ENCODE assay signal across 20 cellular contexts in genomic region chr21:38300180-38300579, GRCh38. TPM values are rescaled to one million over a fixed set of nuclear protein-coding genes. Genes with fewer than 3 reads are reported as not detected.
A peak's percentile ranks its signal among the peaks of the same experiment; 100 is the strongest.
DNase-seq lines count a peak whose midpoint lies in the region; ATAC-seq and TF ChIP-seq lines count a peak whose summit lies in the region.
"Had no signal": no experiment of that assay in that cellular context is flagged by ENCODE, and none has a peak within 500 bp of the region (broad histone marks: within the 10 kb centered on the region; RNA-seq: fewer than 3 reads in every experiment).

No MANE protein-coding gene starts in this region.

- DNase-seq in activated naive CD4-positive, alpha-beta T cell treated with anti-CD3 and anti-CD28 coated beads, Interleukin-2, amount 50 U/mL, for 16 hours: no peak
- DNase-seq in T-cell: peak in 1 of 34 experiments; percentile 6
- peak; percentile 49 for DNase-seq in fibroblast of villous mesenchyme (ENCODE audit: low read depth)
- no peak for DNase-seq in omental fat pad (ENCODE audit: low spot score)
- no peak for DNase-seq in NCI-H146 (lab: John Stamatoyannopoulos, UW)
- DNase-seq: AML-193; caudate nucleus; DMS 273 treated with DMSO at 0.1 percent for 48 hours; effector CD8-positive, alpha-beta T cell; GF-D8; hippocampal formation; NCI-H187 treated with DMSO at 0.1 percent for 48 hours; NCI-H446 treated with DMSO at 0.1 percent for 48 hours; nucleus accumbens; sigmoid colon; stimulated activated CD4-positive, alpha-beta T cell treated with anti-CD3 and anti-CD28 coated beads, Interleukin-4, amount 100 ng/mL, for 1 hour had no signal

- H3K27ac Mint-ChIP-seq in activated naive CD4-positive, alpha-beta T cell treated with anti-CD3 and anti-CD28 coated beads, Interleukin-2, amount 50 U/mL, for 24 hours: no peak overlapping the region
- H3K27ac Mint-ChIP-seq in T-cell: peak overlapping the region; percentile 84

- TF ChIP-seq CTCF in fibroblast of villous mesenchyme (IDR thresholded peaks at IDR 0.05; ENCODE audit: insufficient read depth, low read depth, low read length): no peak
- TF ChIP-seq CTCF in omental fat pad (IDR thresholded peaks at IDR 0.05): no peak

- H3K9me3 Mint-ChIP-seq in activated naive CD4-positive, alpha-beta T cell treated with anti-CD3 and anti-CD28 coated beads, Interleukin-2, amount 50 U/mL, for 24 hours: no peaks in the 10 kb centered on the region
- no peaks in the 10 kb centered on the region for H3K9me3 Mint-ChIP-seq in T-cell

- POLR2A ChIA-PET in T-cell (lab: Charles Lee): interaction anchor here in 1 of 2 donors (0.6 kb wide), 1 partner anchor 17 kb away, joined by 6 read pairs; no protein-coding TSS in a partner anchor

- H3K36me3 Mint-ChIP-seq in activated naive CD4-positive, alpha-beta T cell treated with anti-CD3 and anti-CD28 coated beads, Interleukin-2, amount 50 U/mL, for 24 hours: no peaks in the 10 kb centered on the region
- H3K36me3 Mint-ChIP-seq in T-cell: no peaks in the 10 kb centered on the region

- no peak overlapping the region for H3K4me3 ChIP-seq in fibroblast of villous mesenchyme (ENCODE audit: low read depth, low read length)
- H3K4me3 ChIP-seq in skin epidermis: no peak overlapping the region
- H3K4me3 ChIP-seq: sigmoid colon had no signal

- CTCF ChIA-PET in T-cell (lab: Charles Lee): no interaction called here

- ATAC-seq in T-cell (replicated peaks in 1 of 4) (peak in 3 of 4 experiments; percentile 26 to 61 (median 36)), SK-N-SH treated with all-trans-retinoic acid at 6 μM for 48 hours (no peak), omental fat pad (ENCODE audit: low FRiP score) (no peak)

- peak overlapping the region in 13 of 21 experiments; percentile 2 to 80 (median 49) for H3K27ac ChIP-seq in skin epidermis
- H3K27ac ChIP-seq: sigmoid colon, VCaP had no signal

- H3K4me3 Mint-ChIP-seq in activated naive CD4-positive, alpha-beta T cell treated with anti-CD3 and anti-CD28 coated beads, Interleukin-2, amount 50 U/mL, for 24 hours: peak overlapping the region; percentile 71
- peak overlapping the region; percentile 34 to 74 (median 50) for H3K4me3 Mint-ChIP-seq in T-cell

- peaks cover 65% of the 10 kb centered on the region for H3K4me1 Mint-ChIP-seq in activated naive CD4-positive, alpha-beta T cell treated with anti-CD3 and anti-CD28 coated beads, Interleukin-2, amount 50 U/mL, for 24 hours
- H3K4me1 Mint-ChIP-seq in T-cell: peaks cover 46 to 48% (median 46%) of the 10 kb centered on the region in 3 donors

- H3K27me3 Mint-ChIP-seq in activated naive CD4-positive, alpha-beta T cell treated with anti-CD3 and anti-CD28 coated beads, Interleukin-2, amount 50 U/mL, for 24 hours: no peaks in the 10 kb centered on the region
- H3K27me3 Mint-ChIP-seq in T-cell: peaks cover 0 to 10% of the 10 kb centered on the region in 2 donors

TF ChIP-seq in SK-N-SH treated with all-trans-retinoic acid at 6 μM for 48 hours, 23 proteins besides CTCF, POLR2A, EP300 and RAD21 (continues in another document):
- TF ChIP-seq TCF4 (CRISPR knock-in tag; IDR thresholded peaks at IDR 0.05; ENCODE audit: borderline replicate concordance) (no peak), BACH2 (CRISPR knock-in tag; IDR thresholded peaks at IDR 0.05; ENCODE audit: borderline replicate concordance) (no peak), TOX (CRISPR knock-in tag; IDR thresholded peaks at IDR 0.05; ENCODE audit: borderline replicate concordance) (no peak), ZFP30 (CRISPR knock-in tag; IDR thresholded peaks at IDR 0.05) (no peak), PPARA (CRISPR knock-in tag; IDR thresholded peaks at IDR 0.05; ENCODE audit: borderline replicate concordance) (no peak), ZFP3 (CRISPR knock-in tag; IDR thresholded peaks at IDR 0.05) (no peak), ARNTL (CRISPR knock-in tag; IDR thresholded peaks at IDR 0.05; ENCODE audit: borderline replicate concordance, low read depth) (no peak), ZC3H10 (CRISPR knock-in tag; IDR thresholded peaks at IDR 0.05) (no peak), POU6F1 (CRISPR knock-in tag; IDR thresholded peaks at IDR 0.05; ENCODE audit: borderline replicate concordance, low read depth) (no peak), OSR1 (CRISPR knock-in tag; IDR thresholded peaks at IDR 0.05) (no peak), ZNF70 (CRISPR knock-in tag; IDR thresholded peaks at IDR 0.05) (no peak), RARB (CRISPR knock-in tag; IDR thresholded peaks at IDR 0.05) (no peak), CREB5 (CRISPR knock-in tag; IDR thresholded peaks at IDR 0.05; ENCODE audit: low read depth) (no peak), CSRNP3 (CRISPR knock-in tag; IDR thresholded peaks at IDR 0.05) (no peak), CSDC2 (CRISPR knock-in tag; IDR thresholded peaks at IDR 0.05) (no peak)
- TF ChIP-seq, protein P1, sequence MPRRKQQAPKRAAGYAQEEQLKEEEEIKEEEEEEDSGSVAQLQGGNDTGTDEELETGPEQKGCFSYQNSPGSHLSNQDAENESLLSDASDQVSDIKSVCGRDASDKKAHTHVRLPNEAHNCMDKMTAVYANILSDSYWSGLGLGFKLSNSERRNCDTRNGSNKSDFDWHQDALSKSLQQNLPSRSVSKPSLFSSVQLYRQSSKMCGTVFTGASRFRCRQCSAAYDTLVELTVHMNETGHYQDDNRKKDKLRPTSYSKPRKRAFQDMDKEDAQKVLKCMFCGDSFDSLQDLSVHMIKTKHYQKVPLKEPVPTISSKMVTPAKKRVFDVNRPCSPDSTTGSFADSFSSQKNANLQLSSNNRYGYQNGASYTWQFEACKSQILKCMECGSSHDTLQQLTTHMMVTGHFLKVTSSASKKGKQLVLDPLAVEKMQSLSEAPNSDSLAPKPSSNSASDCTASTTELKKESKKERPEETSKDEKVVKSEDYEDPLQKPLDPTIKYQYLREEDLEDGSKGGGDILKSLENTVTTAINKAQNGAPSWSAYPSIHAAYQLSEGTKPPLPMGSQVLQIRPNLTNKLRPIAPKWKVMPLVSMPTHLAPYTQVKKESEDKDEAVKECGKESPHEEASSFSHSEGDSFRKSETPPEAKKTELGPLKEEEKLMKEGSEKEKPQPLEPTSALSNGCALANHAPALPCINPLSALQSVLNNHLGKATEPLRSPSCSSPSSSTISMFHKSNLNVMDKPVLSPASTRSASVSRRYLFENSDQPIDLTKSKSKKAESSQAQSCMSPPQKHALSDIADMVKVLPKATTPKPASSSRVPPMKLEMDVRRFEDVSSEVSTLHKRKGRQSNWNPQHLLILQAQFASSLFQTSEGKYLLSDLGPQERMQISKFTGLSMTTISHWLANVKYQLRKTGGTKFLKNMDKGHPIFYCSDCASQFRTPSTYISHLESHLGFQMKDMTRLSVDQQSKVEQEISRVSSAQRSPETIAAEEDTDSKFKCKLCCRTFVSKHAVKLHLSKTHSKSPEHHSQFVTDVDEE (CRISPR knock-in tag; IDR thresholded peaks at IDR 0.05): no peak

RNA-seq across cellular contexts. Expression of gene KCNJ15, which starts 43.4 kb away (rescaled TPM):
- under 1 TPM; 0.09 to 0.66 (median 0.43) TPM for total RNA-seq in T-cell
- under 0.01 TPM in 2 replicates for total RNA-seq in fibroblast of villous mesenchyme
- 10 to 100 TPM in 1 of 4 donors, 1 to 10 TPM in 3; 1.2 to 12.1 (median 2.7) TPM for total RNA-seq in omental fat pad

Comparison
In these comparisons a context has a peak if more than half of its experiments do, and no peak if none do; other contexts are left out.
1. ATAC-seq: peak in T-cell (3 of 4); none in SK-N-SH treated with all-trans-retinoic acid at 6 μM for 48 hours (single experiment) and omental fat pad (single experiment).